9 cellular contexts compared by ENCODE assay signal in the genomic region with DNA sequence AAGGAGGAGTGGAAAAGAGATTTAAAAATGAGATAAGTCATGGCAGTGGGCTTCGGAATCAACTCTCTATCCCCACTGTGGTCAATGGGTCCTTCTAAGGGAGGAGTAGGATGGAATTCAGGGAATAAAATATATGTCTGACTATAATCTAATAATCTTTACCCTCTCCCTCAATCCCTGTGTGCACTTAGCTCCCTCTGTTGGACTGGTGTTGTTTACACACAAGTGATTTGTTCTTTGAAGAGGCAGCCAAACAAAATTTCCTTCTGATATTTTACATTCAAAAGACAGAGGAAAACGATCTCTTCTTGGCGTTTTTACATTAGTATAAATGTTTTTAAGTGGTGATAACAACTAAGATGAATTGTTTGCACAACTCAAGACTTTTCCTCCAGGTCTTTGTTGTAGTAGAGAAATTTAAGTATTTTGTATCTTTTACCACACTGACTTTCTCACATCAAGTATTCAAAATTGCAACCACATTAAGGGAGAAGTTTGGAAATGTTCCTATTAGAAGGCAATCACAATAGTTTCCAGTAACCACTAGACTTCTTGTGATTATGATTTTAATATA.
DNase-seq lines count a peak whose midpoint lies in the region; ATAC-seq and TF ChIP-seq lines count a peak whose summit lies in the region.
"Had no signal": no experiment of that assay in that cellular context is flagged by ENCODE, and none has a peak within 500 bp of the region (broad histone marks: within the 10 kb centered on the region; RNA-seq: fewer than 3 reads in every experiment).

No MANE protein-coding gene starts in this region.

- no peak for TF ChIP-seq POLR2A in heart left ventricle (IDR thresholded peaks at IDR 0.05)

- no peaks in the 10 kb centered on the region for H3K27me3 Mint-ChIP-seq in activated T-helper 17 cell treated with anti-CD3 and anti-CD28 coated beads, Interleukin-2, amount 50 U/mL, for 72 hours

- intact Hi-C loops in heart left ventricle (cut with DNase I) = loop anchor here in 3 of 10 donors (5.0 to 10.0 kb wide), 2 partner anchors 623 to 625 kb away; no protein-coding TSS in a partner anchor
- intact Hi-C loops in left ventricle myocardium superior (cut with micrococcal nuclease) = no loop called here
- intact Hi-C loops in upper lobe of right lung (cut with DNase I) = no loop called here

- peaks cover 6% of the 10 kb centered on the region for H3K9me3 Mint-ChIP-seq in activated T-helper 17 cell treated with anti-CD3 and anti-CD28 coated beads, Interleukin-2, amount 50 U/mL, for 72 hours

- 33 to 43% (median 40%) methylated on average over 3 of the region's 3 CpGs for WGBS in heart left ventricle, 4 donors

- no peak overlapping the region for H3K27ac Mint-ChIP-seq in activated T-helper 17 cell treated with anti-CD3 and anti-CD28 coated beads, Interleukin-2, amount 50 U/mL, for 72 hours
- H3K27ac Mint-ChIP-seq: activated naive CD8-positive, alpha-beta T cell treated with anti-CD3 and anti-CD28 coated beads, Interleukin-2, amount 10 ng/mL, durations not matched to agents 7 days and 5 days had no signal

- DNase-seq in heart left ventricle (no peak), left ventricle myocardium superior (no peak), fibroblast of lung (ENCODE audit: low read depth in 2 of 2) (peak; percentile 27 to 68), upper lobe of right lung (no peak)
- no peak for DNase-seq in activated T-cell treated with anti-CD3 and anti-CD28 coated beads, Interleukin-2, amount 50 U/mL, for 48 hours
- DNase-seq: activated naive CD8-positive, alpha-beta T cell treated with anti-CD3 and anti-CD28 coated beads, Interleukin-2, amount 10 ng/mL, durations not matched to agents 7 days and 5 days had no signal

- H3K36me3 ChIP-seq in heart left ventricle = no peaks in the 10 kb centered on the region
- no peaks in the 10 kb centered on the region for H3K36me3 ChIP-seq in OCI-LY3 (replicated peaks; ENCODE audit: low read depth, low read length)
- H3K36me3 ChIP-seq in fibroblast of lung (ENCODE audit: control insufficient read depth, insufficient read depth, low read length) = no peaks in the 10 kb centered on the region
- H3K36me3 ChIP-seq in upper lobe of right lung = no peaks in the 10 kb centered on the region

- no peaks in the 10 kb centered on the region for H3K79me2 ChIP-seq in OCI-LY3 (ENCODE audit: low read length)
- H3K79me2 ChIP-seq in fibroblast of lung (ENCODE audit: control insufficient read depth, insufficient read depth, low read length) = no peaks in the 10 kb centered on the region

- H3K27me3 ChIP-seq in heart left ventricle = no peaks in the 10 kb centered on the region
- no peaks in the 10 kb centered on the region for H3K27me3 ChIP-seq in OCI-LY3 (ENCODE audit: low read depth, low read length)
- H3K27me3 ChIP-seq in fibroblast of lung (ENCODE audit: control insufficient read depth, insufficient read depth, low read length) = no peaks in the 10 kb centered on the region
- H3K27me3 ChIP-seq in upper lobe of right lung = no peaks in the 10 kb centered on the region

- H3K4me1 Mint-ChIP-seq in activated T-helper 17 cell treated with anti-CD3 and anti-CD28 coated beads, Interleukin-2, amount 50 U/mL, for 72 hours = no peaks in the 10 kb centered on the region
- H3K4me1 Mint-ChIP-seq: activated naive CD8-positive, alpha-beta T cell treated with anti-CD3 and anti-CD28 coated beads, Interleukin-2, amount 10 ng/mL, durations not matched to agents 7 days and 5 days had no signal

- H3K4me3 ChIP-seq in heart left ventricle (no peak overlapping the region), OCI-LY3 (ENCODE audit: low read length) (no peak overlapping the region), fibroblast of lung (replicated peaks in 1 of 4; ENCODE audit: control extremely low read depth in 1 of 4, insufficient read depth in 1 of 4, low read depth in 3 of 4, low read length in 4 of 4) (no peak overlapping the region), upper lobe of right lung (no peak overlapping the region)

- no peaks in the 10 kb centered on the region for H3K36me3 Mint-ChIP-seq in activated T-helper 17 cell treated with anti-CD3 and anti-CD28 coated beads, Interleukin-2, amount 50 U/mL, for 72 hours (ENCODE audit: low read depth)
- H3K36me3 Mint-ChIP-seq: activated naive CD8-positive, alpha-beta T cell treated with anti-CD3 and anti-CD28 coated beads, Interleukin-2, amount 10 ng/mL, durations not matched to agents 7 days and 5 days had no signal

- ATAC-seq in heart left ventricle (no peak), left ventricle myocardium superior (no peak), upper lobe of right lung (no peak), GM21529 (IDR thresholded peaks at IDR 0.05; ENCODE audit: unreplicated experiment) (no peak)
- no peak for ATAC-seq in activated T-helper 17 cell treated with anti-CD3 and anti-CD28 coated beads, Interleukin-2, amount 50 U/mL, for 72 hours (replicated peaks)

- H3K4me2 ChIP-seq in OCI-LY3 (ENCODE audit: low read length) = no peak overlapping the region
- H3K4me2 ChIP-seq in fibroblast of lung (ENCODE audit: extremely low read depth, insufficient read depth, low read length) = no peak overlapping the region

- H3K27ac ChIP-seq in heart left ventricle = no peak overlapping the region
- H3K27ac ChIP-seq in OCI-LY3 (ENCODE audit: low read length) = no peak overlapping the region
- no peak overlapping the region for H3K27ac ChIP-seq in fibroblast of lung (ENCODE audit: insufficient read depth, low read length)
- no peak overlapping the region for H3K27ac ChIP-seq in upper lobe of right lung

- peak in 10 of 12 donors; percentile 8 to 46 (median 20) for TF ChIP-seq CTCF in heart left ventricle (IDR thresholded peaks at IDR 0.05)
- TF ChIP-seq CTCF in OCI-LY3 (IDR thresholded peaks at IDR 0.05; ENCODE audit: low read depth, low read length) = peak; percentile 43
- TF ChIP-seq CTCF in fibroblast of lung (conservative IDR thresholded peaks at IDR 0.05 in 1 of 2, IDR thresholded peaks at IDR 0.05 in 1 of 2; ENCODE audit: low read depth in 1 of 2, low read length in 2 of 2) = peak; percentile 71 to 72
- peak; percentile 40 for TF ChIP-seq CTCF in upper lobe of right lung (IDR thresholded peaks at IDR 0.05)

- H2AFZ ChIP-seq in OCI-LY3 (ENCODE audit: low read depth, low read length) (no peak overlapping the region), fibroblast of lung (ENCODE audit: low read length) (no peak overlapping the region)

- H3K9me3 ChIP-seq in heart left ventricle (peaks cover 0 to 10% (median 0%) of the 10 kb centered on the region in 12 donors), OCI-LY3 (ENCODE audit: insufficient read depth, low read length) (no peaks in the 10 kb centered on the region), fibroblast of lung (ENCODE audit: control insufficient read depth, insufficient read depth, low read depth, low read length) (no peaks in the 10 kb centered on the region), upper lobe of right lung (no peaks in the 10 kb centered on the region)

- H3K4me3 Mint-ChIP-seq in activated T-helper 17 cell treated with anti-CD3 and anti-CD28 coated beads, Interleukin-2, amount 50 U/mL, for 72 hours = no peak overlapping the region
- H3K4me3 Mint-ChIP-seq: activated naive CD8-positive, alpha-beta T cell treated with anti-CD3 and anti-CD28 coated beads, Interleukin-2, amount 10 ng/mL, durations not matched to agents 7 days and 5 days had no signal

- H3K9ac ChIP-seq in OCI-LY3 (ENCODE audit: low read length) (no peak overlapping the region), fibroblast of lung (ENCODE audit: insufficient read depth, low read length) (no peak overlapping the region)

- H3K4me1 ChIP-seq in heart left ventricle (no peaks in the 10 kb centered on the region), OCI-LY3 (ENCODE audit: low read length) (no peaks in the 10 kb centered on the region), fibroblast of lung (ENCODE audit: control insufficient read depth, extremely low read depth, insufficient read depth, low read length) (peaks cover 17% of the 10 kb centered on the region), upper lobe of right lung (no peaks in the 10 kb centered on the region)

- H4K20me1 ChIP-seq in OCI-LY3 (ENCODE audit: insufficient read depth, low read length) = no peaks in the 10 kb centered on the region
- no peaks in the 10 kb centered on the region for H4K20me1 ChIP-seq in fibroblast of lung (ENCODE audit: control insufficient read depth, extremely low read depth, insufficient read depth, low read length)

Comparison
In these comparisons a context has a peak if more than half of its experiments do, and no peak if none do; other contexts are left out.
1. DNase-seq: peak in fibroblast of lung (2 of 2); none in heart left ventricle (0 of 5), left ventricle myocardium superior (single experiment), upper lobe of right lung (single experiment) and activated T-cell treated with anti-CD3 and anti-CD28 coated beads, Interleukin-2, amount 50 U/mL, for 48 hours (0 of 2).
2. CTCF ChIP-seq: peak in every context shown above with its lines; median percentile 72 in fibroblast of lung; 43 in OCI-LY3; 40 in upper lobe of right lung; 20 in heart left ventricle.